17 cellular contexts compared by ENCODE assay signal in the genomic region with DNA sequence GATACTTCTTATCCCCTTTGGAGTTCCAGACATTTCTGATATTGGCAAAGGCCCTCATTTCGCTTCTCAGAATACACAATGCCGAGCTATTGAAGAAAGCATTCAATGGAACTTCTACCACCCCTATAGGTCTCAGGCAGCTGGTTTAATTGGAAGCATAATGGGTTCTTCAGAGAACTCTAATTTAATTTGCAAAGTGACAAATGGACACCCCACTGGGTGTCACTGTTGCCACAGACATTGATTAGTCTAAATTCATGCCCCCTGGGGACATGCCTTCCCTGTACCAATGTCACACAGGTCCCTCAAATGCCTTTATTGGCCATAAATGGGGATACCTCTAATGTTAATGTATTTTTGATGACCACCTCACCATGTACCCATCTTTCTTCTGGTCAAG. TPM values are rescaled to one million over a fixed set of nuclear protein-coding genes. Genes with fewer than 3 reads are reported as not detected.
"Had no signal": no experiment of that assay in that cellular context is flagged by ENCODE, and none has a peak within 500 bp of the region (broad histone marks: within the 10 kb centered on the region; RNA-seq: fewer than 3 reads in every experiment).

No MANE protein-coding gene starts in this region.

- H3K36me3 ChIP-seq: heart left ventricle, neutrophil, right atrium auricular region, vagina had no signal

- ATAC-seq: activated CD4-positive, alpha-beta T cell treated with anti-CD3 and anti-CD28 coated beads for 36 hours; activated naive CD4-positive, alpha-beta T cell treated with anti-CD3 and anti-CD28 coated beads, Interleukin-2, amount 50 U/mL, for 72 hours; heart left ventricle; left colon; naive thymus-derived CD4-positive, alpha-beta T cell had no signal

- H3K27ac ChIP-seq: heart left ventricle, neutrophil, right atrium auricular region, vagina, VCaP had no signal

- H3K4me1 ChIP-seq: heart left ventricle, right atrium auricular region, vagina had no signal

- H3K4me3 ChIP-seq: heart left ventricle, lung, right atrium auricular region, vagina had no signal

- DNase-seq: activated CD4-positive, alpha-beta T cell treated with anti-CD3 and anti-CD28 coated beads for 36 hours; activated CD8-positive, alpha-beta memory T cell treated with anti-CD3 and anti-CD28 coated beads for 24 hours; amniotic stem cell; effector memory CD4-positive, alpha-beta T cell; heart left ventricle; left colon; small intestine had no signal

- H3K9me3 ChIP-seq: neutrophil had no signal

- H3K27me3 ChIP-seq: heart left ventricle, neutrophil, right atrium auricular region, vagina had no signal

- FAIRE-seq: frontal cortex, small intestine had no signal

RNA-seq across cellular contexts. Expression of a gene that starts 22.9 kb away (rescaled TPM):
- total RNA-seq: activated CD4-positive, alpha-beta T cell treated with anti-CD3 and anti-CD28 coated beads for 36 hours; activated naive CD4-positive, alpha-beta T cell treated with anti-CD3 and anti-CD28 coated beads, Interleukin-2, amount 50 U/mL, for 72 hours; activated T-helper 2 cell treated with anti-CD3 and anti-CD28 coated beads, Interferon-gamma antibody, Interleukin-2, Interleukin-4, amounts not matched to agents 10 μg/mL and 5 μg/mL and 100 μg/mL, durations not matched to agents 14 hours and 24 hours and 36 hours had no signal

RNA-seq across cellular contexts. Expression of a gene that starts 27.8 kb away (rescaled TPM):
- total RNA-seq: activated CD4-positive, alpha-beta T cell treated with anti-CD3 and anti-CD28 coated beads for 36 hours; activated naive CD4-positive, alpha-beta T cell treated with anti-CD3 and anti-CD28 coated beads, Interleukin-2, amount 50 U/mL, for 72 hours; activated T-helper 2 cell treated with anti-CD3 and anti-CD28 coated beads, Interferon-gamma antibody, Interleukin-2, Interleukin-4, amounts not matched to agents 10 μg/mL and 5 μg/mL and 100 μg/mL, durations not matched to agents 14 hours and 24 hours and 36 hours; fibroblast of lung; frontal cortex; left colon; lung; naive thymus-derived CD4-positive, alpha-beta T cell had no signal
- polyA plus RNA-seq: fibroblast of lung; lung; naive thymus-derived CD4-positive, alpha-beta T cell; small intestine had no signal
